19 cellular contexts compared by ENCODE assay signal in the genomic region with DNA sequence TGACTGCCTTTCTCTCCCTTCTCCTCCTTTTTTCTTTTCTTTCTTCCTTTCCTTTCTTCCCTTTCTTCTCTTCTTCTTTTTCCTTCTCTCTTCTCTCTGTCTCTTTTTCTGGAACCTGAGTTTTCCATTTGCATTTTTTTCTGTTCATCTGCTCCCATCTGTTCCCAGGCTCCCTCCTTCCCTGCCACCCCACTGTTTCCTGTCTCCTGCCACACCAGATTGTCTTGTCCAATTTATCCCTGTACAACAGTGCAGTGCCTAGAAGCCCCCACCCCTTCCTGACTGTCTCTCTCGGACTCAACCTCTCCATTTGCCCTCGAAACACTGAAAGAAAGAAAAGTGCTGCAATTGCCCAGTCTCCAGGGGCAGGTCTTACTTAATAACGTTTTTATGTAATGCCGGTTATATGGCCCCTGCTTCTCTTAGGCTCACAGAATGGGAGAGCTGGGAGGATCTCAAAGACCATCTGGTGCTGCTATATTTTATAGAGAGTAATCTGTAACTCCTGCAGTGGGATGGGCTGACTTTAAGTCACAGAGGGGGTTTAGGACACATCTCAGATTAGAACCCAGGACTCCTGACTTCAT.
DNase-seq lines count a peak whose midpoint lies in the region; ATAC-seq, FAIRE-seq and TF ChIP-seq lines count a peak whose summit lies in the region.
"Had no signal": no experiment of that assay in that cellular context is flagged by ENCODE, and none has a peak within 500 bp of the region (broad histone marks: within the 10 kb centered on the region; RNA-seq: fewer than 3 reads in every experiment).

No MANE protein-coding gene starts in this region.

- in situ Hi-C loops in K562 (cut with MboI): no loop called here

- BruUV-seq in K562 (replicated peaks; lab: Mats Ljungman, UMichigan): no TSS peak

- no peaks in the 10 kb centered on the region for H3F3A ChIP-seq in neural progenitor cell (ENCODE audit: low read depth)

- H3K36me3 ChIP-seq in K562 (ENCODE audit: control insufficient read depth, insufficient read depth, low read length): no peaks in the 10 kb centered on the region
- no peaks in the 10 kb centered on the region for H3K36me3 ChIP-seq in neural progenitor cell
- no peaks in the 10 kb centered on the region for H3K36me3 ChIP-seq in left lung
- H3K36me3 ChIP-seq: BE2C had no signal

- no peak overlapping the region for H3K18ac ChIP-seq in H9 (ENCODE audit: insufficient read length, low read depth, low read length)

- DNase-seq in H9: no peak
- DNase-seq in NCI-H2171 treated with DMSO at 0.1 percent for 48 hours (lab: John Stamatoyannopoulos, UW): peak; percentile 87
- DNase-seq in K562 (ENCODE audit: extremely low read depth in 1 of 4, low spot score in 3 of 4): no peak
- no peak for DNase-seq in neural progenitor cell (ENCODE audit: low spot score)
- DNase-seq in left lung: no peak
- no peak for DNase-seq in HPDE6-E6E7 (ENCODE audit: extremely low spot score)
- no peak for DNase-seq in stimulated activated naive CD4-positive, alpha-beta T cell treated with Interleukin-2 at 50 U/mL for 16 hours (lab: John Stamatoyannopoulos, UW)
- DNase-seq: BE2C, GDM1, H7, HFFc6, NCI-H1105, NCI-H2081 treated with DMSO at 0.1 percent for 48 hours, NCI-H446 treated with DMSO at 0.1 percent for 48 hours, NCI-H774, Peyer's patch, T-cell had no signal

- no peaks in the 10 kb centered on the region for H3K23me2 ChIP-seq in H9 (ENCODE audit: insufficient read length, low read depth, low read length, poor library complexity, severe bottlenecking)

- H3T11ph ChIP-seq in H9 (ENCODE audit: low read length): no peak overlapping the region

- H2BK20ac ChIP-seq in H9 (ENCODE audit: low read depth, low read length, poor library complexity, severe bottlenecking): no peak overlapping the region

- TF ChIP-seq CTCF in H9 (conservative IDR thresholded peaks at IDR 0.05) (no peak), K562 (IDR thresholded peaks at IDR 0.05 in 2 of 3, conservative IDR thresholded peaks at IDR 0.05 in 1 of 3; ENCODE audit: insufficient read depth in 2 of 3, low read depth in 1 of 3, low read length in 3 of 3) (no peak), neural progenitor cell (IDR thresholded peaks at IDR 0.05) (no peak), left lung (IDR thresholded peaks at IDR 0.05) (no peak)

- no peak overlapping the region for H2BK12ac ChIP-seq in H9 (ENCODE audit: insufficient read length, low read depth, low read length)

- H3K27me3 ChIP-seq in H9 (ENCODE audit: insufficient read depth, low read length): no peaks in the 10 kb centered on the region
- peaks cover 20 to 38% of the 10 kb centered on the region in 2 experiments for H3K27me3 ChIP-seq in K562 (ENCODE audit: control insufficient read depth in 2 of 2, insufficient read depth in 2 of 2, low read length in 2 of 2)
- H3K27me3 ChIP-seq in neural progenitor cell: no peaks in the 10 kb centered on the region
- H3K27me3 ChIP-seq in left lung: no peaks in the 10 kb centered on the region
- H3K27me3 ChIP-seq: BE2C, Peyer's patch had no signal

- H3K27ac ChIP-seq in H9 (ENCODE audit: insufficient read length, low read depth, low read length) (no peak overlapping the region), K562 (ENCODE audit: extremely low read depth, low read depth, low read length) (no peak overlapping the region), neural progenitor cell (no peak overlapping the region), left lung (no peak overlapping the region)
- H3K27ac ChIP-seq: KMS-11, Peyer's patch had no signal

- no peak overlapping the region for H3K4me3 Mint-ChIP-seq in H9
- no peak overlapping the region for H3K4me3 Mint-ChIP-seq in neural progenitor cell
- H3K4me3 Mint-ChIP-seq: HFFc6, T-cell had no signal

- H2BK5ac ChIP-seq in H9 (ENCODE audit: insufficient read length, low read length): no peak overlapping the region

- no peak overlapping the region for H3K4me3 ChIP-seq in K562
- no peak overlapping the region for H3K4me3 ChIP-seq in neural progenitor cell
- no peak overlapping the region for H3K4me3 ChIP-seq in left lung
- H3K4me3 ChIP-seq: Peyer's patch had no signal

- no peak overlapping the region for H4K8ac ChIP-seq in H9 (replicated peaks; ENCODE audit: insufficient read length, low read depth, low read length)

- peaks cover 2% of the 10 kb centered on the region for H3K9me1 ChIP-seq in K562 (ENCODE audit: control insufficient read depth, insufficient read depth, low read length)

- no peak for TF ChIP-seq RAD21 in K562 (CRISPR knock-in tag; conservative IDR thresholded peaks at IDR 0.05 in 1 of 2, IDR thresholded peaks at IDR 0.05 in 1 of 2)

- intact Hi-C loops in K562 (cut with micrococcal nuclease): no loop called here
- intact Hi-C loops in left lung (cut with DNase I): no loop called here

- ATAC-seq in K562 (no peak), left lung (no peak)
- ATAC-seq: T-cell had no signal

- no peak for TF ChIP-seq EP300 in K562 (IDR thresholded peaks at IDR 0.05; ENCODE audit: low read length)

- no peaks in the 10 kb centered on the region for H3K4me1 ChIP-seq in H9 (ENCODE audit: insufficient read depth, low read length)
- no peaks in the 10 kb centered on the region for H3K4me1 ChIP-seq in K562 (replicated peaks in 1 of 2; ENCODE audit: control insufficient read depth in 2 of 2, insufficient read depth in 2 of 2, low read length in 2 of 2)
- H3K4me1 ChIP-seq in neural progenitor cell: peaks cover 12% of the 10 kb centered on the region
- no peaks in the 10 kb centered on the region for H3K4me1 ChIP-seq in left lung
- H3K4me1 ChIP-seq: BE2C, Peyer's patch had no signal

- CTCF ChIA-PET in K562 (lab: Yijun Ruan, JAX; ENCODE audit: low intra/inter-chr PET ratio): no interaction called here

- H3K14ac ChIP-seq in H9 (ENCODE audit: insufficient read depth, low read length): no peak overlapping the region

- H4K5ac ChIP-seq in H9 (ENCODE audit: insufficient read length, low read depth, low read length): no peak overlapping the region

- no peaks in the 10 kb centered on the region for H3K36me3 Mint-ChIP-seq in H9 (ENCODE audit: insufficient read depth in 1 of 3, low read depth in 3 of 3)
- H3K36me3 Mint-ChIP-seq in neural progenitor cell: no peaks in the 10 kb centered on the region
- H3K36me3 Mint-ChIP-seq: T-cell had no signal

- H2AFZ ChIP-seq in H9 (ENCODE audit: low read length): no peak overlapping the region
- H2AFZ ChIP-seq in K562 (ENCODE audit: low read depth, low read length): no peak overlapping the region
- H2AFZ ChIP-seq in neural progenitor cell (replicated peaks): no peak overlapping the region

- no peak overlapping the region for H3K23ac ChIP-seq in H9 (ENCODE audit: insufficient read length, low read depth, low read length)

- H3K4ac ChIP-seq in H9 (ENCODE audit: low read depth, low read length): no peak overlapping the region

- H3K4me1 Mint-ChIP-seq in H9 (peaks cover 10 to 12% of the 10 kb centered on the region in 2 experiments), neural progenitor cell (peaks cover 20% of the 10 kb centered on the region)

- no peak overlapping the region for H2BK120ac ChIP-seq in H9 (ENCODE audit: low read depth, low read length, poor library complexity, severe bottlenecking)

- H3K9ac ChIP-seq in H9 (ENCODE audit: extremely low read depth, insufficient read length, low read length) (no peak overlapping the region), K562 (ENCODE audit: insufficient read depth in 1 of 2, low read depth in 2 of 2, low read length in 2 of 2) (no peak overlapping the region), neural progenitor cell (no peak overlapping the region)
- H3K9ac ChIP-seq: KMS-11 had no signal

- no peak overlapping the region for H3K56ac ChIP-seq in H9 (ENCODE audit: insufficient read length, low read depth, low read length)

- TF ChIP-seq POLR2A in K562 (conservative IDR thresholded peaks at IDR 0.05): no peak

- H4K20me1 ChIP-seq in H9 (ENCODE audit: control insufficient read depth, insufficient read depth, insufficient read length) (no peaks in the 10 kb centered on the region), K562 (replicated peaks; ENCODE audit: control insufficient read depth, insufficient read depth, low read length) (0 out of 2 replicates have a peak, but pooled peaks cover 4% of the 10 kb centered on the region), neural progenitor cell (ENCODE audit: low read depth) (no peaks in the 10 kb centered on the region)

- peak overlapping the region; percentile 2 to 24 (median 16); a peak in 1 of 7 replicates for H3K27ac Mint-ChIP-seq in H9
- H3K27ac Mint-ChIP-seq in neural progenitor cell: peak overlapping the region; percentile 1
- H3K27ac Mint-ChIP-seq: HFFc6, T-cell had no signal

- H3K79me2 ChIP-seq in H9 (ENCODE audit: insufficient read depth, low read length) (no peaks in the 10 kb centered on the region; the same call in 1 of the 2 replicates), K562 (ENCODE audit: control insufficient read depth, insufficient read depth, low read length) (no peaks in the 10 kb centered on the region), neural progenitor cell (ENCODE audit: low read depth) (no peaks in the 10 kb centered on the region)

- no peak overlapping the region for H2BK15ac ChIP-seq in H9 (ENCODE audit: low read depth, low read length)

- no peak overlapping the region for H4K91ac ChIP-seq in H9 (ENCODE audit: insufficient read length, low read depth, low read length)

- POLR2A ChIA-PET in K562 (lab: Yijun Ruan, JAX): interaction anchor here (0.6 kb wide), 1 partner anchor 50 kb away, joined by 4 read pairs; no protein-coding TSS in a partner anchor

- no peaks in the 10 kb centered on the region for H3K79me1 ChIP-seq in H9 (ENCODE audit: insufficient read depth, low read depth, low read length, poor library complexity, severe bottlenecking)

- FAIRE-seq in K562 (lab: Jason Lieb, UNC): no peak
- FAIRE-seq: HTR-8/SVneo had no signal

- H3K9me3 Mint-ChIP-seq in H9: no peaks in the 10 kb centered on the region
- H3K9me3 Mint-ChIP-seq in neural progenitor cell: no peaks in the 10 kb centered on the region
- H3K9me3 Mint-ChIP-seq: HFFc6, T-cell had no signal

- H3K9me3 ChIP-seq in H9 (ENCODE audit: control insufficient read depth, low read depth, low read length) (no peaks in the 10 kb centered on the region), K562 (replicated peaks; ENCODE audit: control insufficient read depth, insufficient read depth, low read depth, low read length) (no peaks in the 10 kb centered on the region), neural progenitor cell (ENCODE audit: low read depth) (no peaks in the 10 kb centered on the region), left lung (no peaks in the 10 kb centered on the region)
- H3K9me3 ChIP-seq: BE2C, Peyer's patch had no signal

- WGBS in H9 (ENCODE audit: extremely low coverage, insufficient read length, low lambda C conversion rate): no CpG with 5 or more reads among the region's 4 CpGs
- WGBS in K562 (ENCODE audit: insufficient coverage, low coverage, missing lambda C conversion rate): 0% methylated on average over 4 of the region's 4 CpGs

- no peak overlapping the region for H3K4me2 ChIP-seq in H9 (ENCODE audit: insufficient read depth, insufficient read length, low read length)
- no peak overlapping the region for H3K4me2 ChIP-seq in K562 (ENCODE audit: insufficient read depth, low read length)
- H3K4me2 ChIP-seq in neural progenitor cell: no peak overlapping the region

- no peak overlapping the region for H2AK5ac ChIP-seq in H9 (ENCODE audit: insufficient read length, low read length)

- H3K27me3 Mint-ChIP-seq in H9 (ENCODE audit: low read depth) (no peaks in the 10 kb centered on the region), neural progenitor cell (ENCODE audit: insufficient read depth, low read depth) (peaks cover under 1% of the 10 kb centered on the region)
